ENCODE assay signal across 26 cellular contexts in genomic region chr12:114976959-114977358, GRCh38.
A peak's percentile ranks its signal among the peaks of the same experiment; 100 is the strongest.
DNase-seq lines count a peak whose midpoint lies in the region; ATAC-seq, FAIRE-seq and TF ChIP-seq lines count a peak whose summit lies in the region.
"Had no signal": no experiment of that assay in that cellular context is flagged by ENCODE, and none has a peak within 500 bp of the region (broad histone marks: within the 10 kb centered on the region; RNA-seq: fewer than 3 reads in every experiment).

No MANE protein-coding gene starts in this region.

- no peak for FAIRE-seq in frontal cortex (lab: Jason Lieb, UNC)
- FAIRE-seq: GM12892 had no signal

- H3K4me3 ChIP-seq in breast epithelium: no peak overlapping the region
- H3K4me3 ChIP-seq in RWPE2 (ENCODE audit: severe bottlenecking): no peak overlapping the region
- no peak overlapping the region for H3K4me3 ChIP-seq in fibroblast of mammary gland (ENCODE audit: control insufficient read depth, low read depth, low read length)
- H3K4me3 ChIP-seq: heart right ventricle, lower lobe of right lung, skin epidermis had no signal

- BruUV-seq in MCF 10A (replicated peaks; lab: Mats Ljungman, UMichigan): no TSS peak

- no peaks in the 10 kb centered on the region for H3K36me3 ChIP-seq in breast epithelium
- no peaks in the 10 kb centered on the region for H3K36me3 ChIP-seq in RWPE2 (ENCODE audit: low read depth)
- H3K36me3 ChIP-seq: heart right ventricle, lower lobe of right lung had no signal

- no peak overlapping the region for H3K4me3 Mint-ChIP-seq in MCF 10A (ENCODE audit: unreplicated experiment)
- H3K4me3 Mint-ChIP-seq: activated naive CD4-positive, alpha-beta T cell treated with anti-CD3 and anti-CD28 coated beads, Interleukin-2, amount 50 U/mL, for 24 hours; immature natural killer cell; T-cell had no signal

- intact Hi-C loops in MCF 10A (cut with micrococcal nuclease): no loop called here
- intact Hi-C loops in breast epithelium (cut with DNase I; ENCODE audit: low total_unique reads): no loop called here

- no peak for TF ChIP-seq CTCF in MCF 10A (IDR thresholded peaks at IDR 0.05; ENCODE audit: unreplicated experiment)
- TF ChIP-seq CTCF in breast epithelium (IDR thresholded peaks at IDR 0.05): no peak
- TF ChIP-seq CTCF in RWPE2 (IDR thresholded peaks at IDR 0.05; ENCODE audit: poor library complexity, severe bottlenecking): no peak
- no peak for TF ChIP-seq CTCF in fibroblast of mammary gland (conservative IDR thresholded peaks at IDR 0.05; ENCODE audit: control insufficient read depth, insufficient read depth, low read depth, low read length)

- H3K27me3 ChIP-seq in breast epithelium (no peaks in the 10 kb centered on the region), RWPE2 (ENCODE audit: insufficient read depth, poor library complexity, severe bottlenecking) (no peaks in the 10 kb centered on the region)

- no peaks in the 10 kb centered on the region for H3K4me1 ChIP-seq in breast epithelium
- peaks cover 19% of the 10 kb centered on the region for H3K4me1 ChIP-seq in RWPE2 (ENCODE audit: insufficient read depth, poor library complexity, severe bottlenecking)
- H3K4me1 ChIP-seq: heart right ventricle, lower lobe of right lung had no signal

- POLR2A ChIA-PET in MCF 10A (lab: Yijun Ruan, JAX): no interaction called here

- peaks cover 17% of the 10 kb centered on the region for H3K4me1 Mint-ChIP-seq in MCF 10A (ENCODE audit: insufficient read depth, unreplicated experiment)
- H3K4me1 Mint-ChIP-seq: activated naive CD4-positive, alpha-beta T cell treated with anti-CD3 and anti-CD28 coated beads, Interleukin-2, amount 50 U/mL, for 24 hours; immature natural killer cell; T-cell had no signal

- H3K9me3 Mint-ChIP-seq in MCF 10A (ENCODE audit: unreplicated experiment): no peaks in the 10 kb centered on the region

- DNase-seq in MCF 10A (ENCODE audit: unreplicated experiment) (peak; percentile 70), breast epithelium (ENCODE audit: low spot score in 2 of 2) (no peak), RWPE2 (ENCODE audit: low spot score) (no peak), fibroblast of mammary gland (ENCODE audit: low read depth) (peak; percentile 90), frontal cortex (ENCODE audit: low spot score in 2 of 2) (no peak), NCI-H2029 (lab: John Stamatoyannopoulos, UW) (no peak), NCI-H82 (lab: John Stamatoyannopoulos, UW) (no peak)
- DNase-seq: activated CD4-positive, alpha-beta T cell treated with anti-CD3 and anti-CD28 coated beads, Interleukin-2, amount 50 U/mL, for 4 hours; activated T-cell treated with anti-CD3 and anti-CD28 coated beads for 4 hours; dermis blood vessel endothelial cell; heart right ventricle; immature natural killer cell; lower lobe of right lung; MM.1S; NCI-H1694; NCI-H446 treated with DMSO at 0.1 percent for 48 hours; stimulated activated CD4-positive, alpha-beta T cell treated with anti-CD3 and anti-CD28 coated beads, Interleukin-4, amount 100 ng/mL, for 4 hours; substantia nigra; T-cell had no signal

- no peak overlapping the region for H3K27ac ChIP-seq in breast epithelium
- H3K27ac ChIP-seq in RWPE2 (ENCODE audit: poor library complexity, severe bottlenecking): peak overlapping the region; percentile 20
- H3K27ac ChIP-seq: 22Rv1, C4-2B, heart right ventricle, lower lobe of right lung had no signal

- H3K27me3 Mint-ChIP-seq in MCF 10A (ENCODE audit: insufficient read depth, unreplicated experiment): no peaks in the 10 kb centered on the region
- H3K27me3 Mint-ChIP-seq: activated naive CD4-positive, alpha-beta T cell treated with anti-CD3 and anti-CD28 coated beads, Interleukin-2, amount 50 U/mL, for 24 hours had no signal

- TF ChIP-seq POLR2A in breast epithelium (IDR thresholded peaks at IDR 0.05): no peak

- no peaks in the 10 kb centered on the region for H3K9me3 ChIP-seq in breast epithelium
- H3K9me3 ChIP-seq in RWPE2 (ENCODE audit: severe bottlenecking): no peaks in the 10 kb centered on the region
- H3K9me3 ChIP-seq: heart right ventricle, lower lobe of right lung had no signal

- ATAC-seq in RWPE2 (ENCODE audit: low read depth) (peak; percentile 92), GM21515 (IDR thresholded peaks at IDR 0.05; ENCODE audit: unreplicated experiment) (no peak)
- ATAC-seq: heart right ventricle, lower lobe of right lung, Right ventricle myocardium inferior, T-cell had no signal

- H3K36me3 Mint-ChIP-seq in MCF 10A (ENCODE audit: insufficient read depth, unreplicated experiment): no peaks in the 10 kb centered on the region
- H3K36me3 Mint-ChIP-seq: activated naive CD4-positive, alpha-beta T cell treated with anti-CD3 and anti-CD28 coated beads, Interleukin-2, amount 50 U/mL, for 24 hours; immature natural killer cell; T-cell had no signal

- no peak overlapping the region for H3K27ac Mint-ChIP-seq in MCF 10A (ENCODE audit: low read depth, unreplicated experiment)
- H3K27ac Mint-ChIP-seq: activated naive CD4-positive, alpha-beta T cell treated with anti-CD3 and anti-CD28 coated beads, Interleukin-2, amount 50 U/mL, for 24 hours; immature natural killer cell; T-cell had no signal

- CTCF ChIA-PET in MCF 10A (lab: Yijun Ruan, JAX): no interaction called here

Comparison
In these comparisons a context has a peak if more than half of its experiments do, and no peak if none do; other contexts are left out.
1. DNase-seq: peak in MCF 10A (single experiment) and fibroblast of mammary gland (single experiment); none in breast epithelium (0 of 2), RWPE2 (single experiment), frontal cortex (0 of 2), NCI-H2029 (single experiment) and NCI-H82 (single experiment).